Comparison of ENCODE assay signal across 15 cellular contexts in the genomic region with DNA sequence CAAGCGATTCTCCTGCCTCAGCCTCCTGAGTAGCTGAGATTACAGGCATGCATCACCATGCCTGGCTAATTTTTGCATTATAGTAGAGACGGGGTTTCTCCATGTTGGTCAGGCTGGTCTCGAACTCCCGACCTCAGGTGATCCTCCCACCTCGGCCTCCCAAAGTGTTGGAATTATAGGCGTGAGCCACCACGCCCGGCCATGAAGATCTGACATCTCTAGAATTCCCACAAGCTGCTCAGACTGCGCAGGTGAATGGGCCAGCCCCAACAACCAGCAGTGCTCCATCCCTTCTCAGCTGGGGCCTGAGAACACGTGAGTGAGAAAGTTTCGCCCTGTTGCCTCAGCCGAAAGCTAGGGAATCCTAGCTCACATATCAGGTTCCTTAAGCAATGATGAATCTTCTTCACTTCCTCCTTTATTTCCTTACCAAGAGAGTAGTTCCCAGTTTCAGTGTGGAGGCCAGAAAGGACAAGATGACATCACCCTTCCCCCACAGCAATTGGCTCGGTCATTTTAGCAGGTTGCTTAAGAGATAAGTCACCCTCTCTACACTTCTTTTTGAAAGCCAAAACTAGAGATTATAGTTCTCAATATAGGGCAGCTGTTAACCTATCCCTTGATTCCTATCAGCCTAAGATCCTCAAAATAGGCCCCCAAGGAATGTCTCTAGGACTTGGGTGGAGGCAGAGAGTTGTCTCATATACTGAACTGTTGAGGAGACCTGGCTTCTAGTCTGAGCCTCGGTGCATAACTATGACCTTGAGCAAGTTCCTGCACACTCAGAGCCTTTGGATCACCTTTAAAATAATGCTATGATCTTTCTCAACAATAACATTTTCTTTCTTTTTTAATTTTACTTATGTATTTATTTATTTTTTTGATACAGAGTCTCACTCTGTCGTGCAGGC. TPM values are rescaled to one million over a fixed set of nuclear protein-coding genes. Genes with fewer than 3 reads are reported as not detected.
DNase-seq lines count a peak whose midpoint lies in the region; ATAC-seq, FAIRE-seq and TF ChIP-seq lines count a peak whose summit lies in the region.
"Had no signal": no experiment of that assay in that cellular context is flagged by ENCODE, and none has a peak within 500 bp of the region (broad histone marks: within the 10 kb centered on the region; RNA-seq: fewer than 3 reads in every experiment).

No MANE protein-coding gene starts in this region.

- no peaks in the 10 kb centered on the region for H3K79me2 ChIP-seq in GM23338 (replicated peaks; ENCODE audit: insufficient read depth)

- H3K9me3 ChIP-seq in A549 (no peaks in the 10 kb centered on the region), left lung (no peaks in the 10 kb centered on the region)
- H3K9me3 ChIP-seq: Peyer's patch, stomach had no signal

- H3K36me3 ChIP-seq in left lung (no peaks in the 10 kb centered on the region), GM23338 (ENCODE audit: insufficient read depth) (no peaks in the 10 kb centered on the region)
- H3K36me3 ChIP-seq: Peyer's patch, stomach had no signal

- H3K27me3 ChIP-seq in left lung (no peaks in the 10 kb centered on the region), GM23338 (ENCODE audit: insufficient read depth) (no peaks in the 10 kb centered on the region)
- H3K27me3 ChIP-seq: Peyer's patch, stomach had no signal

- no peak overlapping the region for H3K4me3 Mint-ChIP-seq in GM23338
- H3K4me3 Mint-ChIP-seq: activated T-cell treated with anti-CD3 and anti-CD28 coated beads, Interleukin-2, amount 50 U/mL, for 72 hours had no signal

- CTCF ChIA-PET in A549 (lab: Yijun Ruan, JAX): interaction anchor here (1.2 to 3.2 kb wide), 4 partner anchors 19 to 40 kb away, joined by 3 to 10 read pairs (median 7); a partner anchor contains a TSS

- H3K4me2 ChIP-seq in A549 (peak overlapping the region; percentile 10; the same call in 1 of the 3 replicates), GM23338 (no peak overlapping the region)

- intact Hi-C loops in left lung (cut with DNase I): no loop called here

- TF ChIP-seq CTCF in A549 (IDR thresholded peaks at IDR 0.05) (no peak), NB4 (IDR thresholded peaks at IDR 0.05; ENCODE audit: low read depth, low read length) (no peak), cardiac fibroblast (IDR thresholded peaks at IDR 0.05; ENCODE audit: low read depth, low read length) (no peak), left lung (IDR thresholded peaks at IDR 0.05) (no peak), GM23338 (conservative IDR thresholded peaks at IDR 0.05; ENCODE audit: low read depth in 2 of 2) (no peak)

- DNase-seq in A549 (ENCODE audit: low read depth in 1 of 2, low spot score in 1 of 2) (peak in 1 of 2 experiments; percentile 45), NB4 (ENCODE audit: low read depth) (peak; percentile 89), cardiac fibroblast (ENCODE audit: low read depth in 2 of 2) (peak; percentile 16 to 59), left lung (peak in 1 of 2 donors; percentile 62), HPDE6-E6E7 (ENCODE audit: extremely low spot score) (no peak), NCI-H1105 treated with DMSO at 0.1 percent for 48 hours (lab: John Stamatoyannopoulos, UW) (no peak), OCI-M2 (lab: John Stamatoyannopoulos, UW; ENCODE audit: unreplicated experiment) (no peak), GM23338 (ENCODE audit: low spot score) (no peak)
- DNase-seq: activated CD4-positive, alpha-beta T cell treated with anti-CD3 and anti-CD28 coated beads for 1 hour; activated T-cell treated with anti-CD3 and anti-CD28 coated beads, Interleukin-2, amount 50 U/mL, for 72 hours; NCI-H2107; stimulated activated CD4-positive, alpha-beta T cell treated with anti-CD3 and anti-CD28 coated beads, Interleukin-4, amount 100 ng/mL, for 4 hours; stomach had no signal

- no peaks in the 10 kb centered on the region for H3K9me2 ChIP-seq in GM23338 (ENCODE audit: insufficient read depth)

- POLR2A ChIA-PET in A549 (lab: Yijun Ruan, JAX): interaction anchor here (0.9 to 4.0 kb wide), 2 partner anchors 24 to 73 kb away, joined by 3 to 29 read pairs; a partner anchor contains a TSS

- TF ChIP-seq POLR2A in A549 (IDR thresholded peaks at IDR 0.05; ENCODE audit: low read length) (no peak), NB4 (IDR thresholded peaks at IDR 0.05; ENCODE audit: extremely low read depth, insufficient read length) (no peak)

- peaks cover 26% of the 10 kb centered on the region for H3K4me1 Mint-ChIP-seq in GM23338

- no peaks in the 10 kb centered on the region for H3K27me3 Mint-ChIP-seq in GM23338 (ENCODE audit: insufficient read depth, low read depth, poor library complexity)

- no peak for TF ChIP-seq EP300 in A549 (IDR thresholded peaks at IDR 0.05)

- H3K4me3 ChIP-seq in A549: no peak overlapping the region
- H3K4me3 ChIP-seq in NB4 (ENCODE audit: low read depth, low read length): no peak overlapping the region
- H3K4me3 ChIP-seq in cardiac fibroblast (replicated peaks in 1 of 2; ENCODE audit: low read depth in 2 of 2, low read length in 2 of 2): no peak overlapping the region
- no peak overlapping the region for H3K4me3 ChIP-seq in left lung
- no peak overlapping the region for H3K4me3 ChIP-seq in GM23338
- H3K4me3 ChIP-seq: Peyer's patch, stomach had no signal

- no peaks in the 10 kb centered on the region for H4K20me1 ChIP-seq in GM23338 (replicated peaks; ENCODE audit: insufficient read depth)

- no peaks in the 10 kb centered on the region for H3K36me3 Mint-ChIP-seq in GM23338 (ENCODE audit: low read depth)

- no peak overlapping the region for H3K27ac Mint-ChIP-seq in GM23338
- H3K27ac Mint-ChIP-seq: activated T-cell treated with anti-CD3 and anti-CD28 coated beads, Interleukin-2, amount 50 U/mL, for 72 hours had no signal

- TF ChIP-seq RAD21 in A549 (conservative IDR thresholded peaks at IDR 0.05 in 1 of 2, IDR thresholded peaks at IDR 0.05 in 1 of 2): no peak

- H3K4me1 ChIP-seq in A549 (peaks cover 57% of the 10 kb centered on the region), left lung (peaks cover 4 to 7% of the 10 kb centered on the region in 2 donors), GM23338 (ENCODE audit: insufficient read depth) (peaks cover 25% of the 10 kb centered on the region)

- H3K27ac ChIP-seq in A549 (peak overlapping the region; percentile 10 to 35; a peak in 4 of 6 replicates), left lung (no peak overlapping the region), GM23338 (ENCODE audit: low read depth) (no peak overlapping the region)
- H3K27ac ChIP-seq: Peyer's patch, stomach had no signal

- ATAC-seq in A549: 0 out of 6 replicates have a peak, but pooled peaks of 1 of the 2 experiments have one; percentile 7
- peak; percentile 56 for ATAC-seq in left lung
- no peak for ATAC-seq in GM23338
- ATAC-seq: activated T-cell treated with anti-CD3 and anti-CD28 coated beads, Interleukin-2, amount 50 U/mL, for 72 hours had no signal

- no peak overlapping the region for H2AFZ ChIP-seq in GM23338

- H3F3A ChIP-seq in GM23338 (replicated peaks; ENCODE audit: low read depth): no peaks in the 10 kb centered on the region

- no peak for FAIRE-seq in A549 (lab: Jason Lieb, UNC)
- FAIRE-seq: astrocyte had no signal

- WGBS in A549 (ENCODE audit: missing lambda C conversion rate): 79% methylated on average over 15 of the region's 15 CpGs

- no peaks in the 10 kb centered on the region for H3K9me3 Mint-ChIP-seq in GM23338
- H3K9me3 Mint-ChIP-seq: activated T-cell treated with anti-CD3 and anti-CD28 coated beads, Interleukin-2, amount 50 U/mL, for 72 hours had no signal

TF ChIP-seq in A549, 52 proteins besides CTCF, POLR2A, EP300 and RAD21 (continues in another document):
- TF ChIP-seq HOXB13 (CRISPR knock-in tag; IDR thresholded peaks at IDR 0.05; ENCODE audit: low read depth): no peak
- TF ChIP-seq CHD2 (IDR thresholded peaks at IDR 0.05; ENCODE audit: low read length, partially characterized antibody): no peak
- TF ChIP-seq ZFP36 (IDR thresholded peaks at IDR 0.05; ENCODE audit: borderline replicate concordance, partially characterized antibody): no peak
- TF ChIP-seq, protein P1, sequence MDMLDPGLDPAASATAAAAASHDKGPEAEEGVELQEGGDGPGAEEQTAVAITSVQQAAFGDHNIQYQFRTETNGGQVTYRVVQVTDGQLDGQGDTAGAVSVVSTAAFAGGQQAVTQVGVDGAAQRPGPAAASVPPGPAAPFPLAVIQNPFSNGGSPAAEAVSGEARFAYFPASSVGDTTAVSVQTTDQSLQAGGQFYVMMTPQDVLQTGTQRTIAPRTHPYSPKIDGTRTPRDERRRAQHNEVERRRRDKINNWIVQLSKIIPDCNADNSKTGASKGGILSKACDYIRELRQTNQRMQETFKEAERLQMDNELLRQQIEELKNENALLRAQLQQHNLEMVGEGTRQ (IDR thresholded peaks at IDR 0.05): no peak
- TF ChIP-seq, protein P2, sequence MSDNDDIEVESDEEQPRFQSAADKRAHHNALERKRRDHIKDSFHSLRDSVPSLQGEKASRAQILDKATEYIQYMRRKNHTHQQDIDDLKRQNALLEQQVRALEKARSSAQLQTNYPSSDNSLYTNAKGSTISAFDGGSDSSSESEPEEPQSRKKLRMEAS (IDR thresholded peaks at IDR 0.05): no peak
- TF ChIP-seq RFX5 (IDR thresholded peaks at IDR 0.05): no peak

TF ChIP-seq in GM23338, 12 proteins besides CTCF, POLR2A, EP300 and RAD21 (continues in another document):
- TF ChIP-seq JUNB (IDR thresholded peaks at IDR 0.05; ENCODE audit: unreplicated experiment) (no peak), STAT1 (IDR thresholded peaks at IDR 0.05; ENCODE audit: unreplicated experiment) (no peak), EZH2phosphoT487 (IDR thresholded peaks at IDR 0.05; ENCODE audit: unreplicated experiment) (no peak), NANOG (IDR thresholded peaks at IDR 0.05; ENCODE audit: borderline replicate concordance) (no peak), EZH2 (IDR thresholded peaks at IDR 0.05; ENCODE audit: low read depth, unreplicated experiment) (no peak), CREB1 (CRISPR knock-in tag; IDR thresholded peaks at IDR 0.05; ENCODE audit: low read depth) (no peak), ZNF331 (CRISPR knock-in tag; IDR thresholded peaks at IDR 0.05; ENCODE audit: low read depth) (no peak)

RNA-seq across cellular contexts. Expression of a gene that starts 23.9 kb away (rescaled TPM):
- polyA plus RNA-seq in A549 (2011; rRNA removed) (233 and 357 TPM in 2 replicates), A549 (2017; fragmentation: RNase III; extraction: RNeasy Plus Mini Kit Qiagen cat#74134 plus additional on column Dnase treatment) (268 to 275 TPM (median 273 TPM) in 3 replicates), GM23338 (2016; fragmentation: Nextera tagmentation; extraction: Ambion mirVana) (93.4 and 131 TPM in 2 replicates)
- polyA plus RNA-seq in A549 (2012; cell fraction: cytosol; rRNA removed): 132 and 159 TPM in 2 replicates
- polyA plus RNA-seq in A549 (2012; cell fraction: nucleus; rRNA removed): 208 and 236 TPM in 2 replicates
- polyA minus RNA-seq in A549 (2011; rRNA and poly(A)+ RNA removed): 57.1 and 57.3 TPM in 2 replicates
- 100 to 1,000 TPM; 109 to 121 TPM for total RNA-seq in left lung
- total RNA-seq in GM23338 (2014; rRNA removed; shearing (Covaris generic)): 316 and 342 TPM in 2 replicates

Comparison
In these comparisons a context has a peak if more than half of its experiments do, and no peak if none do; other contexts are left out.
1. DNase-seq: peak in NB4 (single experiment) and cardiac fibroblast (2 of 2); none in HPDE6-E6E7 (single experiment), NCI-H1105 treated with DMSO at 0.1 percent for 48 hours (single experiment), OCI-M2 (single experiment) and GM23338 (single experiment).
2. H3K27ac ChIP-seq: peak in A549 (2 of 2); none in left lung (0 of 2) and GM23338 (single experiment).